17 cellular contexts compared by ENCODE assay signal in the genomic region with DNA sequence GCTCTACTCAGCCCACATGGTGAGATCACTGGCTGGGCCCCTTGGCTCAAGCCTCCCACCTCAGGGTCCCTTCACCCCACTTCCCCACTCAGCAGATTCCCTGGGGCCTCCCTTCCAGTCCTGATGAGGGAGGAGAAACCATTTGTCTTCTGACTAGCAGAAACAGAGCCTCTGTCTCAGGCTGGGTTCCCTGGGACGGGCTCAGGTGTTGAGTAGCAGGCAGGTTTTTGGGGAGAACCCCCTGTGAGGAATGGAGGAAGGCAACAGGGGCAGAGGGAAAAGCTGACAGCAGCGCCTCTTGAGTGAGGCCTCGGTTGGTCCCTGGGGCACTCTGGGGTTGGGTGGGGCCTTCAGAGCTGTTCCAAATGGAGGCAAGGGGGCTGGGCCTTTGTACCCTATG.
"Had no signal": no experiment of that assay in that cellular context is flagged by ENCODE, and none has a peak within 500 bp of the region (broad histone marks: within the 10 kb centered on the region; RNA-seq: fewer than 3 reads in every experiment).

No MANE protein-coding gene starts in this region.

- ATAC-seq: activated naive CD8-positive, alpha-beta T cell treated with anti-CD3 and anti-CD28 coated beads, Interleukin-2, amount 50 U/mL, for 24 hours; gastrocnemius medialis; left cardiac atrium; lower lobe of right lung; stimulated activated memory B cell treated with anti-CD40 and anti-IgM and Interleukin-4, amounts not matched to agents 10 μg/mL and 1 μg/mL and 100 μg/mL, for 72 hours; T-helper 17 cell had no signal

- H3K27ac ChIP-seq: ascending aorta, breast epithelium, gastrocnemius medialis, lower lobe of right lung, neutrophil, parathyroid adenoma, vagina had no signal

- H3K9me3 Mint-ChIP-seq: activated naive CD4-positive, alpha-beta T cell treated with anti-CD3 and anti-CD28 coated beads for 36 hours; activated naive CD8-positive, alpha-beta T cell treated with anti-CD3 and anti-CD28 coated beads, Interleukin-2, amount 50 U/mL, for 24 hours; activated T-helper 2 cell treated with anti-CD3 and anti-CD28 coated beads, Interferon-gamma antibody, Interleukin-2, Interleukin-4, amounts not matched to agents 10 μg/mL and 5 μg/mL and 100 μg/mL, durations not matched to agents 14 hours and 24 hours and 36 hours had no signal

- H3K36me3 ChIP-seq: ascending aorta, breast epithelium, gastrocnemius medialis, heart left ventricle, lower lobe of right lung, neutrophil, vagina had no signal

- H3K27me3 Mint-ChIP-seq: stimulated activated memory B cell treated with anti-CD40 and anti-IgM and Interleukin-4, amounts not matched to agents 10 μg/mL and 1 μg/mL and 100 μg/mL, for 72 hours had no signal

- H3K27ac Mint-ChIP-seq: activated naive CD4-positive, alpha-beta T cell treated with anti-CD3 and anti-CD28 coated beads for 36 hours; activated naive CD8-positive, alpha-beta T cell treated with anti-CD3 and anti-CD28 coated beads, Interleukin-2, amount 50 U/mL, for 24 hours; activated T-helper 2 cell treated with anti-CD3 and anti-CD28 coated beads, Interferon-gamma antibody, Interleukin-2, Interleukin-4, amounts not matched to agents 10 μg/mL and 5 μg/mL and 100 μg/mL, durations not matched to agents 14 hours and 24 hours and 36 hours; stimulated activated memory B cell treated with anti-CD40 and anti-IgM and Interleukin-4, amounts not matched to agents 10 μg/mL and 1 μg/mL and 100 μg/mL, for 72 hours; T-helper 17 cell had no signal

- H3K4me3 Mint-ChIP-seq: activated naive CD4-positive, alpha-beta T cell treated with anti-CD3 and anti-CD28 coated beads for 36 hours; activated naive CD8-positive, alpha-beta T cell treated with anti-CD3 and anti-CD28 coated beads, Interleukin-2, amount 50 U/mL, for 24 hours; stimulated activated memory B cell treated with anti-CD40 and anti-IgM and Interleukin-4, amounts not matched to agents 10 μg/mL and 1 μg/mL and 100 μg/mL, for 72 hours; T-helper 17 cell had no signal

- H3K4me3 ChIP-seq: ascending aorta, breast epithelium, gastrocnemius medialis, heart left ventricle, lower lobe of right lung, vagina had no signal

- DNase-seq: activated CD4-positive, alpha-beta T cell treated with anti-CD3 and anti-CD28 coated beads for 1 hour; activated CD4-positive, alpha-beta T cell treated with anti-CD3 and anti-CD28 coated beads, Interleukin-2, amount 50 U/mL, for 4 hours; activated naive CD4-positive, alpha-beta T cell treated with anti-CD3 and anti-CD28 coated beads for 36 hours; activated naive CD8-positive, alpha-beta T cell treated with anti-CD3 and anti-CD28 coated beads, Interleukin-2, amount 50 U/mL, for 24 hours; gastrocnemius medialis; left cardiac atrium; lower lobe of right lung; stimulated activated CD4-positive, alpha-beta T cell treated with anti-CD3 and anti-CD28 coated beads, Interleukin-2, amount 100 ng/mL, for 48 hours; T-helper 17 cell had no signal

- H3K36me3 Mint-ChIP-seq: stimulated activated memory B cell treated with anti-CD40 and anti-IgM and Interleukin-4, amounts not matched to agents 10 μg/mL and 1 μg/mL and 100 μg/mL, for 72 hours had no signal

- H3K27me3 ChIP-seq: ascending aorta, breast epithelium, gastrocnemius medialis, neutrophil, vagina had no signal

- H3K4me1 ChIP-seq: ascending aorta, breast epithelium, lower lobe of right lung, parathyroid adenoma, vagina had no signal

- H3K4me1 Mint-ChIP-seq: activated naive CD8-positive, alpha-beta T cell treated with anti-CD3 and anti-CD28 coated beads, Interleukin-2, amount 50 U/mL, for 24 hours; stimulated activated memory B cell treated with anti-CD40 and anti-IgM and Interleukin-4, amounts not matched to agents 10 μg/mL and 1 μg/mL and 100 μg/mL, for 72 hours; T-helper 17 cell had no signal

- H3K9me3 ChIP-seq: ascending aorta, breast epithelium, gastrocnemius medialis, heart left ventricle, lower lobe of right lung, neutrophil, vagina had no signal
